In the genomic region with DNA sequence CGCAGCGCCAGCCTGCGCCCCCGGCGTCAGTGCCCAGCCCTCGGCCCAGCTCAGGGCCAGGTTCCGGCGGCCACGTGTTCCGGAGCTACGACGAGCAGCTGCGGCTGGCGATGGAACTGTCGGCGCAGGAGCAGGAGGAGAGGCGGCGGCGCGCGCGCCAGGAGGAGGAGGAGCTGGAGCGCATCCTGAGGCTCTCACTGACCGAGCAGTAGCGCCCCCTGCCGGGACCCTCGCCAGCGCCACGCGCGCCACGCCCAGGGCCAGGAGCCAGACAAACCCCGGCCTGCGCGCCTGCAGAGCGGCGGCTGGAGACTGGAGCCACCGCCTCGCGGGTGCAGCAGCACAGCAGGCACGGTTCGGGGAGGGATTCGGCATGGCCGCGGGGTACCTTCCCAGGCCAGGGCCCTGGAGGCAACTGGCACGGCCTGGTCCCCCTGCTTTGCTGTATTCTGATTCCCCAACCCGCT, we compare ENCODE assay signal across 9 cellular contexts. TPM values are rescaled to one million over a fixed set of nuclear protein-coding genes. Genes with fewer than 3 reads are reported as not detected.
A peak's percentile ranks its signal among the peaks of the same experiment; 100 is the strongest.
DNase-seq lines count a peak whose midpoint lies in the region; ATAC-seq and TF ChIP-seq lines count a peak whose summit lies in the region.
"Had no signal": no experiment of that assay in that cellular context is flagged by ENCODE, and none has a peak within 500 bp of the region (broad histone marks: within the 10 kb centered on the region; RNA-seq: fewer than 3 reads in every experiment).

No MANE protein-coding gene starts in this region.

- no peak; the same call in 1 of the 2 replicates for TF ChIP-seq CTCF in A673 (conservative IDR thresholded peaks at IDR 0.05; ENCODE audit: low read depth, low read length)

- no peak overlapping the region for H3K4me3 ChIP-seq in A673 (ENCODE audit: low read depth, low read length, poor library complexity, severe bottlenecking)

- no TSS peak for BruUV-seq in A673 (replicated peaks; lab: Mats Ljungman, UMichigan)

- H3K4me3 Mint-ChIP-seq in effector memory CD8-positive, alpha-beta T cell = peak overlapping the region; percentile 89 to 92
- peak overlapping the region; percentile 69 for H3K4me3 Mint-ChIP-seq in memory B cell

- intact Hi-C loops in A673 (cut with micrococcal nuclease; ENCODE audit: unreplicated experiment) = no loop called here

- peak; percentile 38 for ATAC-seq in effector memory CD8-positive, alpha-beta T cell (replicated peaks)
- peak; percentile 40 for ATAC-seq in memory B cell (ENCODE audit: low read depth)

- H3K27me3 Mint-ChIP-seq in effector memory CD8-positive, alpha-beta T cell = no peaks in the 10 kb centered on the region
- H3K27me3 Mint-ChIP-seq in memory B cell = no peaks in the 10 kb centered on the region

- H3K27me3 ChIP-seq in A673 (replicated peaks; ENCODE audit: insufficient read depth, low read depth, low read length, poor library complexity) = no peaks in the 10 kb centered on the region

- H3K9me3 ChIP-seq in A673 (ENCODE audit: low read depth, low read length, poor library complexity, severe bottlenecking) = no peaks in the 10 kb centered on the region

- POLR2A ChIA-PET in A673 (lab: Charles Lee; ENCODE audit: low non-redundant PET) = interaction anchor here (0.7 kb wide), 1 partner anchor 806 kb away, joined by 3 read pairs; no protein-coding TSS in a partner anchor

- H3K27ac Mint-ChIP-seq in effector memory CD8-positive, alpha-beta T cell = peak overlapping the region in 1 of 2 donors; percentile 38
- H3K27ac Mint-ChIP-seq in memory B cell = no peak overlapping the region

- CTCF ChIA-PET in A673 (lab: Charles Lee) = interaction anchor here (0.6 kb wide), 2 partner anchors 22 to 256 kb away, joined by 3 to 5 read pairs; no protein-coding TSS in a partner anchor

- no peaks in the 10 kb centered on the region for H3K9me3 Mint-ChIP-seq in effector memory CD8-positive, alpha-beta T cell
- no peaks in the 10 kb centered on the region for H3K9me3 Mint-ChIP-seq in memory B cell

- no peak overlapping the region for H3K27ac ChIP-seq in A673 (ENCODE audit: low read depth, low read length, poor library complexity, severe bottlenecking)
- H3K27ac ChIP-seq: C4-2B had no signal

- H3K4me1 ChIP-seq in A673 (ENCODE audit: insufficient read depth, low read length, poor library complexity, severe bottlenecking) = peaks cover 22% of the 10 kb centered on the region

- peaks cover 27% of the 10 kb centered on the region for H3K36me3 ChIP-seq in A673 (ENCODE audit: insufficient read depth, low read length, poor library complexity, severe bottlenecking)

- H3K4me1 Mint-ChIP-seq in effector memory CD8-positive, alpha-beta T cell (ENCODE audit: low read depth in 2 of 2) = peaks cover 34 to 39% of the 10 kb centered on the region in 2 donors
- H3K4me1 Mint-ChIP-seq in memory B cell = peaks cover 29% of the 10 kb centered on the region

- peaks cover 2% of the 10 kb centered on the region for H3K36me3 Mint-ChIP-seq in effector memory CD8-positive, alpha-beta T cell (ENCODE audit: insufficient read depth)
- no peaks in the 10 kb centered on the region for H3K36me3 Mint-ChIP-seq in memory B cell

- DNase-seq in SIG-M5 treated with dmso at 0.1 percent for 504 hours (lab: John Stamatoyannopoulos, UW; ENCODE audit: unreplicated experiment) = peak; percentile 45
- no peak for DNase-seq in SIG-M5 (lab: John Stamatoyannopoulos, UW)
- peak; percentile 79 to 92 for DNase-seq in activated CD8-positive, alpha-beta memory T cell treated with anti-CD3 and anti-CD28 coated beads for 1 hour (ENCODE audit: extremely low read depth in 1 of 2, low read depth in 1 of 2)
- peak; percentile 94 for DNase-seq in effector memory CD8-positive, alpha-beta T cell
- DNase-seq in memory B cell (ENCODE audit: low spot score in 2 of 2) = peak; percentile 91 to 97
- peak; percentile 87 to 96 (median 89) for DNase-seq in stimulated activated CD4-positive, alpha-beta T cell treated with anti-CD3 and anti-CD28 coated beads, TNF-alpha, amount 100 ng/mL, for 24 hours (ENCODE audit: low read depth in 3 of 3)
- DNase-seq in A673 (ENCODE audit: low spot score) = no peak
- no peak for DNase-seq in NCI-H446 (lab: John Stamatoyannopoulos, UW)

RNA-seq across cellular contexts. Expression of a gene that starts 9.3 kb away (rescaled TPM):
- 19.7 and 28.9 TPM in 2 replicates for total RNA-seq in A673 (2021)

RNA-seq across cellular contexts. Expression of a gene that starts 20.5 kb away (rescaled TPM):
- 81.5 and 98.7 TPM in 2 replicates for total RNA-seq in A673 (2021)

RNA-seq across cellular contexts. Expression of a gene that starts 24.0 kb away (rescaled TPM):
- total RNA-seq in A673 (2021) = 120 and 125 TPM in 2 replicates

RNA-seq across cellular contexts. Expression of a gene that starts 44.9 kb away (rescaled TPM):
- 34.6 and 41.4 TPM in 2 replicates for total RNA-seq in A673 (2021)

RNA-seq across cellular contexts. Expression of a gene that starts 46.6 kb away (rescaled TPM):
- total RNA-seq in A673 (2021) = 5.4 and 8.0 TPM in 2 replicates

Comparison
In these comparisons a context has a peak if more than half of its experiments do, and no peak if none do; other contexts are left out.
1. DNase-seq: peak in SIG-M5 treated with dmso at 0.1 percent for 504 hours (single experiment), activated CD8-positive, alpha-beta memory T cell treated with anti-CD3 and anti-CD28 coated beads for 1 hour (2 of 2), effector memory CD8-positive, alpha-beta T cell (3 of 3), memory B cell (2 of 2) and stimulated activated CD4-positive, alpha-beta T cell treated with anti-CD3 and anti-CD28 coated beads, TNF-alpha, amount 100 ng/mL, for 24 hours (3 of 3); none in SIG-M5 (single experiment), A673 (single experiment) and NCI-H446 (0 of 2).